In genomic region chr16:81697321-81697885, GRCh38 we compare ENCODE assay signal across 8 cellular contexts.
DNase-seq lines count a peak whose midpoint lies in the region; ATAC-seq and TF ChIP-seq lines count a peak whose summit lies in the region.

No MANE protein-coding gene starts in this region.

- POLR2A ChIA-PET in Panc1 (lab: Charles Lee), result no interaction called here
- POLR2A ChIA-PET in activated naive CD8-positive, alpha-beta T cell treated with anti-CD3 and anti-CD28 coated beads, Interleukin-2, amount 10 ng/mL, durations not matched to agents 7 days and 5 days (lab: Charles Lee), result interaction anchor here (1.5 kb wide), 1 partner anchor 22 kb away, joined by 3 read pairs; no protein-coding TSS in a partner anchor

- no peak overlapping the region for H3K4me3 Mint-ChIP-seq in activated naive CD8-positive, alpha-beta T cell treated with anti-CD3 and anti-CD28 coated beads, Interleukin-2, amount 10 ng/mL, durations not matched to agents 7 days and 5 days

- no TSS peak for BruUV-seq in Panc1 (replicated peaks; lab: Mats Ljungman, UMichigan)

- in situ Hi-C loops in Panc1 (cut with HindIII; ENCODE audit: low pct_unique_long_range_greater_than_20kb, low sequenced_read_pairs), result no loop called here

- peaks cover 2% of the 10 kb centered on the region for H3K4me1 Mint-ChIP-seq in activated naive CD8-positive, alpha-beta T cell treated with anti-CD3 and anti-CD28 coated beads, Interleukin-2, amount 10 ng/mL, durations not matched to agents 7 days and 5 days

- DNase-seq in AG08395 (ENCODE audit: low spot score), result peak; percentile 56
- peak; percentile 22 for DNase-seq in Panc1 (ENCODE audit: low read depth, low spot score)
- DNase-seq in activated naive CD8-positive, alpha-beta T cell treated with anti-CD3 and anti-CD28 coated beads, Interleukin-2, amount 10 ng/mL, durations not matched to agents 7 days and 5 days, result peak; percentile 52
- peak; percentile 78 for DNase-seq in hepatic stellate cell (ENCODE audit: low spot score)
- DNase-seq in stimulated activated CD4-positive, alpha-beta T cell treated with anti-CD3 and anti-CD28 coated beads, Interleukin-2, amount 100 ng/mL, for 24 hours, result peak; percentile 50 to 57
- no peak for DNase-seq in NCI-H187 treated with DMSO at 0.1 percent for 48 hours (lab: John Stamatoyannopoulos, UW)
- DNase-seq in NCI-H446 treated with DMSO at 0.1 percent for 48 hours (lab: John Stamatoyannopoulos, UW), result no peak

- H3K27ac Mint-ChIP-seq in activated naive CD8-positive, alpha-beta T cell treated with anti-CD3 and anti-CD28 coated beads, Interleukin-2, amount 10 ng/mL, durations not matched to agents 7 days and 5 days, result no peak overlapping the region

- peaks cover 14% of the 10 kb centered on the region for H3K36me3 Mint-ChIP-seq in activated naive CD8-positive, alpha-beta T cell treated with anti-CD3 and anti-CD28 coated beads, Interleukin-2, amount 10 ng/mL, durations not matched to agents 7 days and 5 days

- no peaks in the 10 kb centered on the region for H3K27me3 Mint-ChIP-seq in activated naive CD8-positive, alpha-beta T cell treated with anti-CD3 and anti-CD28 coated beads, Interleukin-2, amount 10 ng/mL, durations not matched to agents 7 days and 5 days

- TF ChIP-seq CTCF in GM12872 (IDR thresholded peaks at IDR 0.05; ENCODE audit: insufficient read depth, low read depth, low read length), result peak; percentile 75
- TF ChIP-seq CTCF in Panc1 (IDR thresholded peaks at IDR 0.05), result peak; percentile 83

- CTCF ChIA-PET in Panc1 (lab: Charles Lee), result interaction anchor here (0.7 to 1.5 kb wide), 2 partner anchors 130 to 293 kb away, joined by 6 to 7 read pairs; no protein-coding TSS in a partner anchor

- no peaks in the 10 kb centered on the region for H3K27me3 ChIP-seq in Panc1 (ENCODE audit: control insufficient read depth, insufficient read depth, low read length)

- no peak overlapping the region for H3K27ac ChIP-seq in Panc1 (ENCODE audit: low read length)

- no peaks in the 10 kb centered on the region for H3K9me3 ChIP-seq in Panc1 (ENCODE audit: control insufficient read depth, insufficient read depth, low read depth, low read length)

- peak; percentile 76 for ATAC-seq in Panc1
- ATAC-seq in activated naive CD8-positive, alpha-beta T cell treated with anti-CD3 and anti-CD28 coated beads, Interleukin-2, amount 10 ng/mL, durations not matched to agents 7 days and 5 days (ENCODE audit: low read depth), result no peak

- no peak overlapping the region for H3K4me3 ChIP-seq in Panc1 (ENCODE audit: low read depth in 2 of 2, low read length in 2 of 2)

- H3K9me3 Mint-ChIP-seq in activated naive CD8-positive, alpha-beta T cell treated with anti-CD3 and anti-CD28 coated beads, Interleukin-2, amount 10 ng/mL, durations not matched to agents 7 days and 5 days, result no peaks in the 10 kb centered on the region

- no peaks in the 10 kb centered on the region for H3K4me1 ChIP-seq in Panc1 (ENCODE audit: control insufficient read depth, insufficient read depth, low read length)

- no peaks in the 10 kb centered on the region; the same call in 1 of the 2 replicates for H3K36me3 ChIP-seq in Panc1 (ENCODE audit: control insufficient read depth, insufficient read depth, low read length)

- intact Hi-C loops in Panc1 (cut with micrococcal nuclease; ENCODE audit: unreplicated experiment), result loop anchor here (2.0 kb wide), 1 partner anchor 75 kb away; no protein-coding TSS in a partner anchor

Comparison
In these comparisons a context has a peak if more than half of its experiments do, and no peak if none do; other contexts are left out.
1. DNase-seq: peak in AG08395 (single experiment), Panc1 (single experiment), activated naive CD8-positive, alpha-beta T cell treated with anti-CD3 and anti-CD28 coated beads, Interleukin-2, amount 10 ng/mL, durations not matched to agents 7 days and 5 days (single experiment), hepatic stellate cell (single experiment) and stimulated activated CD4-positive, alpha-beta T cell treated with anti-CD3 and anti-CD28 coated beads, Interleukin-2, amount 100 ng/mL, for 24 hours (2 of 2); none in NCI-H187 treated with DMSO at 0.1 percent for 48 hours (single experiment) and NCI-H446 treated with DMSO at 0.1 percent for 48 hours (single experiment).